Comparison of ENCODE assay signal across 8 cellular contexts in the genomic region with DNA sequence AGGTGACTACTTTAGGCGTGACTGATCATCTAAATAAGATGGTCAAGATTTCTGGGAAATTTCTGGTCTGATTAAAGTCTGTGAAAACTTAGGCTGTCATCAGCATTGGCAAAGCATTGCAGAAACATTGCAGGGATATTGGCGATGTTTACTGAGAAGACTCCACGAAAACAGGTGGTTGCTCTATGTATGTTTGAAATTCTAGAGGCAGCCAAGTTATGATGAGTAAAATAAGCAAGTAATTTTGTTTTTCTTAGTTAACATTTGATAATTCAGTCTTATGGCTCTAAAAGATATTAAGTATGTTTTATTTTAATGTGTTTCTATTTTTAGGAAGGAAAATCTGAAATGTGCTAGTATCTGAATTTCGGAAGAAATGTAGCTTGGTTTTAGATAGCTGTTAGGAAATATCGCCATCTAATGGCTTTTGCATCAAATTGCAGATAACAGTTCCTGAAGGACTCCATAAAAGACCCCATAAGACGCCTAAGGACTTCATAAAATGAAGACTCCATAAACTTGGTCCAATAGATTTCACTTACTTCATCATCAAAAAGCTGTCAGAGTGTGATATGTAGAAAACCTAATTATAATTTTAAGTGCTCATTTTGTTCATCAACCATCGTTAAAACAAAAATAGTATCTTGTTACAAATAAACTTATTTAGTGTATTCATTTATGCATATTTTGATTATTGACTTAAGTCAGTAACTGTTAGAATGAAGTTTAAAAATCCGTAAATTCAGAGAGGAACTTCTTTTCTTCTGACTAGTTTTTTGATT.
DNase-seq lines count a peak whose midpoint lies in the region; ATAC-seq and TF ChIP-seq lines count a peak whose summit lies in the region.

No MANE protein-coding gene starts in this region.

- no peak overlapping the region for H3K9ac ChIP-seq in H9 (ENCODE audit: extremely low read depth, insufficient read length, low read length)

- no peak overlapping the region for H2BK12ac ChIP-seq in H9 (ENCODE audit: insufficient read length, low read depth, low read length)

- H4K8ac ChIP-seq in H9 (replicated peaks; ENCODE audit: insufficient read length, low read depth, low read length): no peak overlapping the region

- TF ChIP-seq CTCF in CD4-positive, alpha-beta T cell (IDR thresholded peaks at IDR 0.05): peak; percentile 35
- peak; percentile 91 for TF ChIP-seq CTCF in H9 (conservative IDR thresholded peaks at IDR 0.05)
- TF ChIP-seq CTCF in Panc1 (IDR thresholded peaks at IDR 0.05): peak; percentile 82; the same call in 1 of the 2 replicates
- TF ChIP-seq CTCF in fibroblast of villous mesenchyme (IDR thresholded peaks at IDR 0.05; ENCODE audit: insufficient read depth, low read depth, low read length): peak; percentile 69
- TF ChIP-seq CTCF in tibial artery (IDR thresholded peaks at IDR 0.05): peak; percentile 71 to 77

- H3K27ac ChIP-seq in CD4-positive, alpha-beta T cell (ENCODE audit: low read depth, low read length): no peak overlapping the region
- no peak overlapping the region for H3K27ac ChIP-seq in H9 (ENCODE audit: insufficient read length, low read depth, low read length)
- H3K27ac ChIP-seq in Panc1 (ENCODE audit: low read length): no peak overlapping the region
- H3K27ac ChIP-seq in tibial artery: peak overlapping the region; percentile 38 to 68

- no peak overlapping the region for H2AK5ac ChIP-seq in H9 (ENCODE audit: insufficient read length, low read length)

- H2AFZ ChIP-seq in H9 (ENCODE audit: low read length): no peak overlapping the region

- H3K56ac ChIP-seq in H9 (ENCODE audit: insufficient read length, low read depth, low read length): no peak overlapping the region

- H3K23me2 ChIP-seq in H9 (ENCODE audit: insufficient read length, low read depth, low read length, poor library complexity, severe bottlenecking): no peaks in the 10 kb centered on the region

- no peak overlapping the region for H3K23ac ChIP-seq in H9 (ENCODE audit: insufficient read length, low read depth, low read length)

- no peak overlapping the region for H3K18ac ChIP-seq in H9 (ENCODE audit: insufficient read length, low read depth, low read length)

- H2BK20ac ChIP-seq in H9 (ENCODE audit: low read depth, low read length, poor library complexity, severe bottlenecking): no peak overlapping the region

- CTCF ChIA-PET in CD4-positive, alpha-beta T cell (lab: Charles Lee): no interaction called here
- CTCF ChIA-PET in Panc1 (lab: Charles Lee): interaction anchor here (0.8 to 1.5 kb wide), 3 partner anchors 175 to 627 kb away, joined by 3 to 4 read pairs (median 3); no protein-coding TSS in a partner anchor

- no peak overlapping the region for H4K5ac ChIP-seq in H9 (ENCODE audit: insufficient read length, low read depth, low read length)

- intact Hi-C loops in CD4-positive, alpha-beta T cell (cut with DNase I, micrococcal nuclease): loop anchor here in 1 of 2 experiments (5.0 kb wide), 2 partner anchors 629 to 1279 kb away; no protein-coding TSS in a partner anchor
- intact Hi-C loops in Panc1 (cut with micrococcal nuclease; ENCODE audit: unreplicated experiment) (loop anchor here (2.0 to 5.0 kb wide), 3 partner anchors 520 to 778 kb away; no protein-coding TSS in a partner anchor), tibial artery (cut with DNase I; ENCODE audit: low total_unique reads) (loop anchor here (5.0 to 10.0 kb wide), 2 partner anchors 342 to 499 kb away; partner anchors contain the start of gene RYR2), sciatic nerve (cut with DNase I) (no loop called here)

- no peak overlapping the region for H4K91ac ChIP-seq in H9 (ENCODE audit: insufficient read length, low read depth, low read length)

- ATAC-seq in CD4-positive, alpha-beta T cell (ENCODE audit: poor library complexity): no peak
- ATAC-seq in Panc1 (no peak), HG02938 (IDR thresholded peaks at IDR 0.05; ENCODE audit: unreplicated experiment) (no peak), sciatic nerve (no peak)

- no peak overlapping the region for H3K4ac ChIP-seq in H9 (ENCODE audit: low read depth, low read length)

- H2BK15ac ChIP-seq in H9 (ENCODE audit: low read depth, low read length): no peak overlapping the region

- no peaks in the 10 kb centered on the region for H3K9me3 Mint-ChIP-seq in CD4-positive, alpha-beta T cell
- H3K9me3 Mint-ChIP-seq in H9: no peaks in the 10 kb centered on the region

- no peaks in the 10 kb centered on the region for H3K79me1 ChIP-seq in H9 (ENCODE audit: insufficient read depth, low read depth, low read length, poor library complexity, severe bottlenecking)

- in situ Hi-C loops in Panc1 (cut with HindIII; ENCODE audit: low pct_unique_long_range_greater_than_20kb, low sequenced_read_pairs): no loop called here

- no peak for DNase-seq in CD4-positive, alpha-beta T cell
- DNase-seq in H9 (no peak), Panc1 (ENCODE audit: low read depth, low spot score) (peak; percentile 38), fibroblast of villous mesenchyme (ENCODE audit: low read depth) (peak; percentile 35), tibial artery (no peak), cerebellar nuclear complex (lab: John Stamatoyannopoulos, UW) (no peak), sciatic nerve (ENCODE audit: low spot score) (no peak)

- no TSS peak for BruUV-seq in Panc1 (replicated peaks; lab: Mats Ljungman, UMichigan)

- no peaks in the 10 kb centered on the region for H3K36me3 Mint-ChIP-seq in CD4-positive, alpha-beta T cell (ENCODE audit: low read depth)
- H3K36me3 Mint-ChIP-seq in H9 (ENCODE audit: insufficient read depth in 1 of 3, low read depth in 3 of 3): no peaks in the 10 kb centered on the region

- H3K14ac ChIP-seq in H9 (ENCODE audit: insufficient read depth, low read length): no peak overlapping the region

- H3K9me3 ChIP-seq in CD4-positive, alpha-beta T cell (ENCODE audit: control insufficient read depth, low read length): no peaks in the 10 kb centered on the region
- H3K9me3 ChIP-seq in H9 (ENCODE audit: control insufficient read depth, low read depth, low read length) (no peaks in the 10 kb centered on the region), Panc1 (ENCODE audit: control insufficient read depth, insufficient read depth, low read depth, low read length) (no peaks in the 10 kb centered on the region), tibial artery (no peaks in the 10 kb centered on the region)

- H3K4me3 Mint-ChIP-seq in CD4-positive, alpha-beta T cell: no peak overlapping the region
- no peak overlapping the region for H3K4me3 Mint-ChIP-seq in H9

- WGBS in H9 (ENCODE audit: extremely low coverage, insufficient read length, low lambda C conversion rate): no CpG with 5 or more reads among the region's 8 CpGs

- H2BK5ac ChIP-seq in H9 (ENCODE audit: insufficient read length, low read length): no peak overlapping the region

- no peaks in the 10 kb centered on the region for H3K27me3 Mint-ChIP-seq in CD4-positive, alpha-beta T cell
- no peaks in the 10 kb centered on the region for H3K27me3 Mint-ChIP-seq in H9 (ENCODE audit: low read depth)

- H3K4me2 ChIP-seq in H9 (ENCODE audit: insufficient read depth, insufficient read length, low read length): no peak overlapping the region

- no peaks in the 10 kb centered on the region for H4K20me1 ChIP-seq in H9 (ENCODE audit: control insufficient read depth, insufficient read depth, insufficient read length)

- H3K4me3 ChIP-seq in Panc1 (ENCODE audit: low read depth in 2 of 2, low read length in 2 of 2) (no peak overlapping the region), fibroblast of villous mesenchyme (ENCODE audit: low read depth, low read length) (no peak overlapping the region), tibial artery (no peak overlapping the region)

- no peak overlapping the region for H3K27ac Mint-ChIP-seq in CD4-positive, alpha-beta T cell
- H3K27ac Mint-ChIP-seq in H9: no peak overlapping the region

- POLR2A ChIA-PET in CD4-positive, alpha-beta T cell (lab: Charles Lee): no interaction called here
- POLR2A ChIA-PET in Panc1 (lab: Charles Lee): interaction anchor here (0.7 kb wide), 1 partner anchor 175 kb away, joined by 3 read pairs; no protein-coding TSS in a partner anchor

- no peak overlapping the region for H3T11ph ChIP-seq in H9 (ENCODE audit: low read length)

- no peaks in the 10 kb centered on the region for H3K4me1 ChIP-seq in H9 (ENCODE audit: insufficient read depth, low read length)
- no peaks in the 10 kb centered on the region for H3K4me1 ChIP-seq in Panc1 (ENCODE audit: control insufficient read depth, insufficient read depth, low read length)
- H3K4me1 ChIP-seq in tibial artery: peaks cover 0 to 37% (median 8%) of the 10 kb centered on the region in 4 donors

- H3K79me2 ChIP-seq in H9 (ENCODE audit: insufficient read depth, low read length): no peaks in the 10 kb centered on the region

- no peaks in the 10 kb centered on the region for H3K4me1 Mint-ChIP-seq in CD4-positive, alpha-beta T cell (ENCODE audit: low read depth)
- peaks cover 3% of the 10 kb centered on the region in 2 experiments; a peak in 2 of 4 replicates for H3K4me1 Mint-ChIP-seq in H9

- no peaks in the 10 kb centered on the region for H3K27me3 ChIP-seq in CD4-positive, alpha-beta T cell (ENCODE audit: control insufficient read depth, insufficient read depth, low read length)
- H3K27me3 ChIP-seq in H9 (ENCODE audit: insufficient read depth, low read length): no peaks in the 10 kb centered on the region
- no peaks in the 10 kb centered on the region for H3K27me3 ChIP-seq in Panc1 (ENCODE audit: control insufficient read depth, insufficient read depth, low read length)
- H3K27me3 ChIP-seq in tibial artery: no peaks in the 10 kb centered on the region

- no peaks in the 10 kb centered on the region for H3K36me3 ChIP-seq in Panc1 (ENCODE audit: control insufficient read depth, insufficient read depth, low read length)
- no peaks in the 10 kb centered on the region for H3K36me3 ChIP-seq in tibial artery

- no peak overlapping the region for H2BK120ac ChIP-seq in H9 (ENCODE audit: low read depth, low read length, poor library complexity, severe bottlenecking)

Comparison
In these comparisons a context has a peak if more than half of its experiments do, and no peak if none do; other contexts are left out.
1. DNase-seq: peak in Panc1 (single experiment) and fibroblast of villous mesenchyme (single experiment); none in CD4-positive, alpha-beta T cell (0 of 10), H9 (single experiment), tibial artery (0 of 2), cerebellar nuclear complex (0 of 2) and sciatic nerve (single experiment).
2. H3K27ac ChIP-seq: peak in tibial artery (2 of 2); none in CD4-positive, alpha-beta T cell (single experiment), H9 (single experiment) and Panc1 (single experiment).
3. CTCF ChIP-seq: peak in every context shown above with its lines; median percentile 91 in H9; 82 in Panc1; 74 in tibial artery; 69 in fibroblast of villous mesenchyme; 35 in CD4-positive, alpha-beta T cell.